Comparison of ENCODE assay signal across 8 cellular contexts in genomic region chr2:28392297-28393114, GRCh38. TPM values are rescaled to one million over a fixed set of nuclear protein-coding genes. Genes with fewer than 3 reads are reported as not detected.
A peak's percentile ranks its signal among the peaks of the same experiment; 100 is the strongest.
DNase-seq lines count a peak whose midpoint lies in the region; ATAC-seq and TF ChIP-seq lines count a peak whose summit lies in the region.

TSS of gene FOSL2 (plus strand) at chr2:28392858. CDS start at chr2:28393721, 863 bp downstream.

- peaks cover 38% of the 10 kb centered on the region for H3K4me1 Mint-ChIP-seq in activated CD4-positive, alpha-beta T cell treated with anti-CD3 and anti-CD28 coated beads, Interleukin-2, amount 10 ng/mL, durations not matched to agents 24 days and 14 days

- no peaks in the 10 kb centered on the region; the same call in 1 of the 2 replicates for H3K36me3 ChIP-seq in BJ (ENCODE audit: control insufficient read depth, insufficient read depth, low read length)

- intact Hi-C loops in activated CD4-positive, alpha-beta T cell treated with anti-CD3 and anti-CD28 coated beads, Interleukin-2, amount 10 ng/mL, durations not matched to agents 24 days and 14 days (cut with micrococcal nuclease): loop anchor here (1.0 to 5.0 kb wide), 12 partner anchors 18 to 1180 kb away; partner anchors contain the start of genes ATRAID, BABAM2, CCDC121 and GPN1

- TF ChIP-seq CTCF in BJ (IDR thresholded peaks at IDR 0.05; ENCODE audit: insufficient read depth, low read depth, low read length): no peak
- TF ChIP-seq CTCF in coronary artery (IDR thresholded peaks at IDR 0.05): no peak

- peak; percentile 97 for DNase-seq in BJ (ENCODE audit: low read depth)
- peak; percentile 86 to 95 for DNase-seq in NCI-H526 (lab: John Stamatoyannopoulos, UW)
- peak; percentile 98 for DNase-seq in activated CD4-positive, alpha-beta T cell treated with anti-CD3 and anti-CD28 coated beads, Interleukin-2, amount 10 ng/mL, durations not matched to agents 24 days and 14 days
- peak; percentile 98 for DNase-seq in coronary artery (ENCODE audit: low spot score)
- DNase-seq in left kidney (ENCODE audit: low read depth, low spot score): peak; percentile 98
- DNase-seq in stimulated activated CD4-positive, alpha-beta T cell treated with anti-CD3 and anti-CD28 coated beads, Interleukin-2, amount 100 ng/mL, for 24 hours: peak; percentile 89 to 91

- POLR2A ChIA-PET in BJ (lab: Charles Lee): interaction anchor here (0.6 kb wide), 1 partner anchor 123 kb away, joined by 7 read pairs; no protein-coding TSS in a partner anchor

- peaks cover 16% of the 10 kb centered on the region for H3K36me3 Mint-ChIP-seq in activated CD4-positive, alpha-beta T cell treated with anti-CD3 and anti-CD28 coated beads, Interleukin-2, amount 10 ng/mL, durations not matched to agents 24 days and 14 days (ENCODE audit: low read depth)

- H3K27ac Mint-ChIP-seq in activated CD4-positive, alpha-beta T cell treated with anti-CD3 and anti-CD28 coated beads, Interleukin-2, amount 10 ng/mL, durations not matched to agents 24 days and 14 days: peak within 1 kb of the TSS; percentile 99

- H3K27ac ChIP-seq in coronary artery: peak within 1 kb of the TSS; percentile 98 to 100

- ATAC-seq in GM19324 (IDR thresholded peaks at IDR 0.05; ENCODE audit: low FRiP score, unreplicated experiment) (peak; percentile 78), HG03469 (IDR thresholded peaks at IDR 0.05; ENCODE audit: unreplicated experiment) (peak; percentile 65)

- H3K4me3 Mint-ChIP-seq in activated CD4-positive, alpha-beta T cell treated with anti-CD3 and anti-CD28 coated beads, Interleukin-2, amount 10 ng/mL, durations not matched to agents 24 days and 14 days: no peak within 1 kb of the TSS

- H3K9me3 Mint-ChIP-seq in activated CD4-positive, alpha-beta T cell treated with anti-CD3 and anti-CD28 coated beads, Interleukin-2, amount 10 ng/mL, durations not matched to agents 24 days and 14 days: peaks cover 3% of the 10 kb centered on the region

- H3K27me3 Mint-ChIP-seq in activated CD4-positive, alpha-beta T cell treated with anti-CD3 and anti-CD28 coated beads, Interleukin-2, amount 10 ng/mL, durations not matched to agents 24 days and 14 days: peaks cover 2% of the 10 kb centered on the region

- H3K27me3 ChIP-seq in BJ (ENCODE audit: control insufficient read depth, insufficient read depth, low read length): no peaks in the 10 kb centered on the region

- CTCF ChIA-PET in BJ (lab: Yijun Ruan, JAX): interaction anchor here (0.6 to 1.2 kb wide), 4 partner anchors 22 to 587 kb away, joined by 3 to 6 read pairs (median 3); no protein-coding TSS in a partner anchor

- peak within 1 kb of the TSS; percentile 97 for H3K4me3 ChIP-seq in BJ (ENCODE audit: low read depth, low read length)
- H3K4me3 ChIP-seq in coronary artery: peak within 1 kb of the TSS; percentile 83

RNA-seq across cellular contexts. Expression of gene FOSL2, which starts in this region (rescaled TPM):
- 43.1 and 52.5 TPM in 2 replicates for polyA plus RNA-seq in BJ (2011; rRNA removed)
- 80.7 and 95.7 TPM in 2 replicates for polyA minus RNA-seq in BJ (2011; rRNA and poly(A)+ RNA removed)
- 73.2 and 80.6 TPM in 2 replicates for total RNA-seq in activated CD4-positive, alpha-beta T cell treated with anti-CD3 and anti-CD28 coated beads, Interleukin-2, amount 10 ng/mL, durations not matched to agents 24 days and 14 days

Comparison
In these comparisons a context has a peak if more than half of its experiments do, and no peak if none do; other contexts are left out.
1. Peak in every context shown above with its lines: DNase-seq, ATAC-seq, H3K4me3 ChIP-seq and H3K27ac ChIP-seq.